In the genomic region with DNA sequence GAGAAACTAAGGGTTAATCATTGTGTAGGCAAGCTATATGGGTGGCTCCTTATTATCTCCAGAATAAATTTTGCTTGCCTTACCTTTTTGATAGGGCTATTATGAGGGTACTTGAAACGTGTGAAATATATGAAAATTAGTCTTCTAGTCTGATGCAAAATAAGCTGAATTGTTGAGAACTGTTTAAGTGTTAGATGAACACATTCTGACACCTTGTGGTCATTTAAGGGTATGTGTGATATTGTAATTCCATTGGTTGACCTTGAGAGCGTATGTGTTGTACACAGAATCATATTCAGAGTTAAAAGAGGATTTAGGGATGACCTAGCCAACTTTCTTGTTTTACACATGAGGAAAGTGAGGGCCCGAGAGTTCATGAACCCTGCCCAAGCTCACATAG, we compare ENCODE assay signal across 8 cellular contexts. TPM values are rescaled to one million over a fixed set of nuclear protein-coding genes. Genes with fewer than 3 reads are reported as not detected.
DNase-seq lines count a peak whose midpoint lies in the region; ATAC-seq and TF ChIP-seq lines count a peak whose summit lies in the region.

No MANE protein-coding gene starts in this region.

- H3K9ac ChIP-seq in adipocyte (ENCODE audit: low read length), result no peak overlapping the region

- no peak overlapping the region for H3K4me3 ChIP-seq in adipocyte (ENCODE audit: low read length)
- H3K4me3 ChIP-seq in lower lobe of right lung, result no peak overlapping the region
- H3K4me3 ChIP-seq in esophagus squamous epithelium, result no peak overlapping the region
- H3K4me3 ChIP-seq in gastrocnemius medialis, result no peak overlapping the region

- H3K27ac ChIP-seq in lower lobe of right lung (no peak overlapping the region), esophagus squamous epithelium (no peak overlapping the region), gastrocnemius medialis (no peak overlapping the region)

- ATAC-seq in lower lobe of right lung (peak in 1 of 2 donors; percentile 61), gastrocnemius medialis (no peak), GM19397 (IDR thresholded peaks at IDR 0.05; ENCODE audit: unreplicated experiment) (no peak)

- TF ChIP-seq CTCF in lower lobe of right lung (IDR thresholded peaks at IDR 0.05) (peak; percentile 12), esophagus squamous epithelium (IDR thresholded peaks at IDR 0.05) (peak in 3 of 6 experiments; percentile 6 to 23 (median 16)), gastrocnemius medialis (IDR thresholded peaks at IDR 0.05 in 4 of 5, conservative IDR thresholded peaks at IDR 0.05 in 1 of 5) (peak in 1 of 5 experiments; percentile 17)

- TF ChIP-seq POLR2A in esophagus squamous epithelium (IDR thresholded peaks at IDR 0.05) (no peak), gastrocnemius medialis (IDR thresholded peaks at IDR 0.05) (no peak)

- DNase-seq in EH (ENCODE audit: low read depth) (peak; percentile 12), HT-29 (ENCODE audit: low spot score) (peak; percentile 47), adipocyte (ENCODE audit: low read depth) (peak; percentile 4), lower lobe of right lung (no peak), esophagus squamous epithelium (lab: John Stamatoyannopoulos, UW) (no peak), gastrocnemius medialis (no peak)
- no peak for DNase-seq in activated T-cell treated with anti-CD3 and anti-CD28 coated beads, Interleukin-2, amount 50 U/mL, for 1 hour

- no peaks in the 10 kb centered on the region for H3K9me3 ChIP-seq in adipocyte (ENCODE audit: control insufficient read depth, low read length)
- no peaks in the 10 kb centered on the region for H3K9me3 ChIP-seq in lower lobe of right lung
- H3K9me3 ChIP-seq in esophagus squamous epithelium, result no peaks in the 10 kb centered on the region
- H3K9me3 ChIP-seq in gastrocnemius medialis, result no peaks in the 10 kb centered on the region

- 29 to 31% methylated on average over 3 of the region's 3 CpGs for WGBS in esophagus squamous epithelium, 2 donors

- in situ Hi-C loops in gastrocnemius medialis (cut with MboI; ENCODE audit: low sequenced_read_pairs in 4 of 4), result loop anchor here in 1 of 4 donors (25.0 kb wide), 1 partner anchor 603 kb away; no protein-coding TSS in a partner anchor

- no peaks in the 10 kb centered on the region for H3K4me1 ChIP-seq in adipocyte (ENCODE audit: control insufficient read depth, insufficient read depth, low read length)
- H3K4me1 ChIP-seq in lower lobe of right lung, result no peaks in the 10 kb centered on the region
- H3K4me1 ChIP-seq in esophagus squamous epithelium, result no peaks in the 10 kb centered on the region
- no peaks in the 10 kb centered on the region for H3K4me1 ChIP-seq in gastrocnemius medialis

- H3K27me3 ChIP-seq in adipocyte (replicated peaks; ENCODE audit: control insufficient read depth, insufficient read depth, low read length) (peaks cover 16% of the 10 kb centered on the region), lower lobe of right lung (ENCODE audit: low read depth) (no peaks in the 10 kb centered on the region), esophagus squamous epithelium (no peaks in the 10 kb centered on the region), gastrocnemius medialis (no peaks in the 10 kb centered on the region)

- no peaks in the 10 kb centered on the region for H3K36me3 ChIP-seq in adipocyte (ENCODE audit: control insufficient read depth, insufficient read depth, low read length, severe bottlenecking)
- no peaks in the 10 kb centered on the region for H3K36me3 ChIP-seq in lower lobe of right lung
- no peaks in the 10 kb centered on the region for H3K36me3 ChIP-seq in esophagus squamous epithelium
- no peaks in the 10 kb centered on the region for H3K36me3 ChIP-seq in gastrocnemius medialis

- intact Hi-C loops in lower lobe of right lung (cut with DNase I), result no loop called here
- intact Hi-C loops in esophagus squamous epithelium (cut with DNase I), result no loop called here
- intact Hi-C loops in gastrocnemius medialis (cut with DNase I; ENCODE audit: low total_unique reads), result no loop called here

RNA-seq across cellular contexts. Expression of gene LINC00632, which starts 44.6 kb away (rescaled TPM):
- total RNA-seq in HT-29 (2014; rRNA removed; shearing (Covaris generic)), result not detected in 2 replicates
- total RNA-seq in lower lobe of right lung, result 173 TPM
- 10 to 100 TPM in 1 of 4 donors, 1 to 10 TPM in 2, under 1 TPM in 1; 0.83 to 17.0 (median 4.0) TPM for total RNA-seq in esophagus squamous epithelium
- 1 to 10 TPM; 3.8 to 8.4 (median 4.9) TPM for total RNA-seq in gastrocnemius medialis

Comparison
In these comparisons a context has a peak if more than half of its experiments do, and no peak if none do; other contexts are left out.
1. DNase-seq: peak in EH (single experiment), HT-29 (single experiment) and adipocyte (single experiment); none in lower lobe of right lung (single experiment), esophagus squamous epithelium (single experiment), gastrocnemius medialis (0 of 2) and activated T-cell treated with anti-CD3 and anti-CD28 coated beads, Interleukin-2, amount 50 U/mL, for 1 hour (single experiment).